In the genomic region with DNA sequence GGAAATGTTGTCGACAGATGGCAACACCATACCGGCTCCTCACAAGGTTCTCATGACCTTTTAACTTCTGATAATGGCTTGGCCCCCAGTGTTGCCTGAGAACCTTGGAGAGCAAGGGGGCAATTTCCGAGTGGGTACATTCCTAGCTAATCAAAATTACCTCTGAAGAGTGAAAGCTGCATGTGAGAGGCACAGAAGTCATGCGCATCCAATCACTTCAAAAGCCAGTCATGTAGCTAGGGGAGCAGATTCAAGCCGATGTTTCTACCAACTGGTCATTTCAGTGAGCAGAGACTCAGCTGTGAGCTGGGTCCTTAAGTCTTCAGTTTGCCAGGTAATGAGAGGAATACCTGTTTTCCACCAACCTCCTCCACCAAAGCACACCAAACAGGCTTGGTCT, we compare ENCODE assay signal across 20 cellular contexts.
DNase-seq lines count a peak whose midpoint lies in the region; ATAC-seq and TF ChIP-seq lines count a peak whose summit lies in the region.
"Had no signal": no experiment of that assay in that cellular context is flagged by ENCODE, and none has a peak within 500 bp of the region (broad histone marks: within the 10 kb centered on the region; RNA-seq: fewer than 3 reads in every experiment).

No MANE protein-coding gene starts in this region.

- H3K36me3 ChIP-seq in thyroid gland: no peaks in the 10 kb centered on the region
- H3K36me3 ChIP-seq: BLaER1 treated with 17β-estradiol and CSF1 and Interleukin-3, amounts not matched to agents 10 nM and 100 nM had no signal

- intact Hi-C loops in thyroid gland (cut with DNase I): no loop called here

- no peak overlapping the region for H2BK5ac ChIP-seq in H9 (ENCODE audit: insufficient read length, low read length)

- no peak overlapping the region for H2BK20ac ChIP-seq in H9 (ENCODE audit: low read depth, low read length, poor library complexity, severe bottlenecking)

- peaks cover 12 to 15% of the 10 kb centered on the region in 2 experiments for H3K4me1 Mint-ChIP-seq in H9

- H2AK5ac ChIP-seq in H9 (ENCODE audit: insufficient read length, low read length): no peak overlapping the region

- no peak overlapping the region for H3K27ac ChIP-seq in H9 (ENCODE audit: insufficient read length, low read depth, low read length)
- H3K27ac ChIP-seq in thyroid gland: peak overlapping the region; percentile 25 to 78 (median 78)
- H3K27ac ChIP-seq: 22Rv1; A549; BLaER1 treated with 17β-estradiol and CSF1 and Interleukin-3, amounts not matched to agents 10 nM and 100 nM; C4-2B had no signal

- no peaks in the 10 kb centered on the region for H3K36me3 Mint-ChIP-seq in H9 (ENCODE audit: insufficient read depth in 1 of 3, low read depth in 3 of 3)
- H3K36me3 Mint-ChIP-seq: CD8-positive, alpha-beta T cell had no signal

- H3K4me2 ChIP-seq in H9 (ENCODE audit: insufficient read depth, insufficient read length, low read length): no peak overlapping the region
- H3K4me2 ChIP-seq: A549; BLaER1 treated with 17β-estradiol and CSF1 and Interleukin-3, amounts not matched to agents 10 nM and 100 nM had no signal

- no peak overlapping the region for H3K27ac Mint-ChIP-seq in H9
- H3K27ac Mint-ChIP-seq: B cell; CD4-positive, alpha-beta T cell; CD8-positive, alpha-beta T cell had no signal

- H3K4me1 ChIP-seq in H9 (ENCODE audit: insufficient read depth, low read length): no peaks in the 10 kb centered on the region; the same call in 1 of the 2 replicates
- peaks cover 45 to 48% of the 10 kb centered on the region in 2 donors for H3K4me1 ChIP-seq in thyroid gland
- H3K4me1 ChIP-seq: A549 had no signal

- no peaks in the 10 kb centered on the region for H3K79me2 ChIP-seq in H9 (ENCODE audit: insufficient read depth, low read length)

- no peak overlapping the region for H3K4me3 Mint-ChIP-seq in H9
- H3K4me3 Mint-ChIP-seq: B cell; CD4-positive, alpha-beta T cell; CD8-positive, alpha-beta T cell had no signal

- H3K4ac ChIP-seq in H9 (ENCODE audit: low read depth, low read length): no peak overlapping the region

- H3K27me3 ChIP-seq in H9 (ENCODE audit: insufficient read depth, low read length) (no peaks in the 10 kb centered on the region), thyroid gland (no peaks in the 10 kb centered on the region)
- H3K27me3 ChIP-seq: BLaER1 treated with 17β-estradiol and CSF1 and Interleukin-3, amounts not matched to agents 10 nM and 100 nM had no signal

- H3K9me3 Mint-ChIP-seq in H9: no peaks in the 10 kb centered on the region
- H3K9me3 Mint-ChIP-seq: CD4-positive, alpha-beta T cell; CD8-positive, alpha-beta T cell had no signal

- no peak overlapping the region for H4K5ac ChIP-seq in H9 (ENCODE audit: insufficient read length, low read depth, low read length)

- H3K27me3 Mint-ChIP-seq in H9 (ENCODE audit: low read depth): peaks cover 4% of the 10 kb centered on the region

- peak; percentile 9 for DNase-seq in DMS 273 treated with DMSO at 0.1 percent for 48 hours (lab: John Stamatoyannopoulos, UW)
- no peak for DNase-seq in DMS 273 (lab: John Stamatoyannopoulos, UW; ENCODE audit: unreplicated experiment)
- no peak for DNase-seq in H9
- peak; percentile 84 to 85 for DNase-seq in thyroid gland
- DNase-seq: AML-193; CD4-positive, alpha-beta T cell; CD8-positive, alpha-beta T cell; COR-L47; DMS153; DMS53; DND-41; EL; GDM1 had no signal

- no peaks in the 10 kb centered on the region for H3K9me3 ChIP-seq in H9 (ENCODE audit: control insufficient read depth, low read depth, low read length)
- no peaks in the 10 kb centered on the region for H3K9me3 ChIP-seq in thyroid gland
- H3K9me3 ChIP-seq: A549; BLaER1 treated with 17β-estradiol and CSF1 and Interleukin-3, amounts not matched to agents 10 nM and 100 nM had no signal

- no peak overlapping the region for H3K18ac ChIP-seq in H9 (ENCODE audit: insufficient read length, low read depth, low read length)

- WGBS in H9 (ENCODE audit: extremely low coverage, insufficient read length, low lambda C conversion rate): no CpG with 5 or more reads among the region's 5 CpGs
- 38 to 60% methylated on average over 5 of the region's 5 CpGs for WGBS in thyroid gland, 2 donors

- no peak overlapping the region for H3K9ac ChIP-seq in H9 (ENCODE audit: extremely low read depth, insufficient read length, low read length)
- H3K9ac ChIP-seq: BLaER1 treated with 17β-estradiol and CSF1 and Interleukin-3, amounts not matched to agents 10 nM and 100 nM had no signal

- no peak for ATAC-seq in HG02623 (IDR thresholded peaks at IDR 0.05; ENCODE audit: unreplicated experiment)
- ATAC-seq: A549; CD8-positive, alpha-beta T cell; GM12878 had no signal

- TF ChIP-seq CTCF in H9 (conservative IDR thresholded peaks at IDR 0.05): no peak
- TF ChIP-seq CTCF in thyroid gland (IDR thresholded peaks at IDR 0.05): peak in 1 of 6 experiments; percentile 38

- H3K4me3 ChIP-seq in thyroid gland (replicated peaks in 1 of 3): no peak overlapping the region
- H3K4me3 ChIP-seq: A549; BLaER1 treated with 17β-estradiol and CSF1 and Interleukin-3, amounts not matched to agents 10 nM and 100 nM; GM12878 had no signal

- no peak overlapping the region for H2BK12ac ChIP-seq in H9 (ENCODE audit: insufficient read length, low read depth, low read length)

- no peaks in the 10 kb centered on the region for H4K20me1 ChIP-seq in H9 (ENCODE audit: control insufficient read depth, insufficient read depth, insufficient read length)
- H4K20me1 ChIP-seq: BLaER1 treated with 17β-estradiol and CSF1 and Interleukin-3, amounts not matched to agents 10 nM and 100 nM had no signal

- no peak overlapping the region for H3T11ph ChIP-seq in H9 (ENCODE audit: low read length)

- H3K23ac ChIP-seq in H9 (ENCODE audit: insufficient read length, low read depth, low read length): no peak overlapping the region

- peak overlapping the region; percentile 41; the same call in 1 of the 2 replicates for H3K14ac ChIP-seq in H9 (ENCODE audit: insufficient read depth, low read length)

- H3K23me2 ChIP-seq in H9 (ENCODE audit: insufficient read length, low read depth, low read length, poor library complexity, severe bottlenecking): no peaks in the 10 kb centered on the region

- no peak overlapping the region for H4K91ac ChIP-seq in H9 (ENCODE audit: insufficient read length, low read depth, low read length)

- no peak overlapping the region for H4K8ac ChIP-seq in H9 (replicated peaks; ENCODE audit: insufficient read length, low read depth, low read length)

- H2AFZ ChIP-seq in H9 (ENCODE audit: low read length): no peak overlapping the region

- TF ChIP-seq POLR2A in thyroid gland (IDR thresholded peaks at IDR 0.05): peak in 1 of 2 donors; percentile 24

- H3K79me1 ChIP-seq in H9 (ENCODE audit: insufficient read depth, low read depth, low read length, poor library complexity, severe bottlenecking): no peaks in the 10 kb centered on the region

- no peak overlapping the region for H2BK120ac ChIP-seq in H9 (ENCODE audit: low read depth, low read length, poor library complexity, severe bottlenecking)

- H3K56ac ChIP-seq in H9 (ENCODE audit: insufficient read length, low read depth, low read length): no peak overlapping the region

- no peak overlapping the region for H2BK15ac ChIP-seq in H9 (ENCODE audit: low read depth, low read length)

Comparison
In these comparisons a context has a peak if more than half of its experiments do, and no peak if none do; other contexts are left out.
1. DNase-seq: peak in DMS 273 treated with DMSO at 0.1 percent for 48 hours (single experiment) and thyroid gland (2 of 2); none in DMS 273 (single experiment) and H9 (single experiment).